ENCODE assay signal across 24 cellular contexts in genomic region chr18:36887055-36887570, GRCh38.
"Had no signal": no experiment of that assay in that cellular context is flagged by ENCODE, and none has a peak within 500 bp of the region (broad histone marks: within the 10 kb centered on the region; RNA-seq: fewer than 3 reads in every experiment).

No MANE protein-coding gene starts in this region.

- H3K27me3 ChIP-seq: hepatocyte, ovary had no signal

- DNase-seq: activated CD4-positive, alpha-beta T cell treated with anti-CD3 and anti-CD28 coated beads for 4 hours; activated CD4-positive, alpha-beta T cell treated with anti-CD3 and anti-CD28 coated beads, Interleukin-2, amount 50 U/mL, for 48 hours; activated CD4-positive, CD25-positive, alpha-beta regulatory T cell; activated CD8-positive, alpha-beta memory T cell treated with anti-CD3 and anti-CD28 coated beads, Interleukin-2, amount 50 U/mL, for 48 hours; activated naive CD4-positive, alpha-beta T cell treated with anti-CD3 and anti-CD28 coated beads for 36 hours; activated T-cell treated with anti-CD3 and anti-CD28 coated beads, Interleukin-2, amount 50 U/mL, for 48 hours; amygdala; caudate nucleus; dermis blood vessel endothelial cell; effector CD8-positive, alpha-beta T cell; foreskin melanocyte; immature natural killer cell; left ventricle myocardium inferior; ovary; stimulated activated CD4-positive, alpha-beta T cell treated with anti-CD3 and anti-CD28 coated beads, Interleukin-4, amount 100 ng/mL, for 1 hour; stimulated activated naive CD4-positive, alpha-beta T cell; T1000 had no signal

- H3K9me3 Mint-ChIP-seq: activated naive CD4-positive, alpha-beta T cell treated with anti-CD3 and anti-CD28 coated beads for 36 hours; brain; immature natural killer cell; memory B cell; natural killer cell treated with Interleukin-12 subunit alpha and Interleukin-12 subunit beta and Interleukin-15 and Interleukin-18, amount 100 ng/mL, for 72 hours; T-helper 1 cell treated with Interleukin-12 subunit alpha and Interleukin-12 subunit beta and Interleukin-4 antibody, amounts not matched to agents 30 μg/mL and 1 μg/mL, for 36 hours had no signal

- H3K27me3 Mint-ChIP-seq: brain; memory B cell; natural killer cell treated with Interleukin-12 subunit alpha and Interleukin-12 subunit beta and Interleukin-15 and Interleukin-18, amount 100 ng/mL, for 72 hours had no signal

- H3K79me2 ChIP-seq: hepatocyte had no signal

- H2AFZ ChIP-seq: hepatocyte had no signal

- H3K36me3 Mint-ChIP-seq: natural killer cell treated with Interleukin-12 subunit alpha and Interleukin-12 subunit beta and Interleukin-15 and Interleukin-18, amount 100 ng/mL, for 72 hours had no signal

- H3K36me3 ChIP-seq: ovary, prostate gland had no signal

- H3K4me1 ChIP-seq: prostate gland had no signal

- H3K4me2 ChIP-seq: hepatocyte had no signal

- H3K27ac ChIP-seq: hepatocyte, left ventricle myocardium inferior, ovary, prostate gland had no signal

- ATAC-seq: esophagus mucosa; natural killer cell treated with Interleukin-12 subunit alpha and Interleukin-12 subunit beta and Interleukin-15 and Interleukin-18, amount 100 ng/mL, for 72 hours had no signal

- H3K4me3 Mint-ChIP-seq: activated naive CD4-positive, alpha-beta T cell treated with anti-CD3 and anti-CD28 coated beads for 36 hours; brain; immature natural killer cell; memory B cell; natural killer cell treated with Interleukin-12 subunit alpha and Interleukin-12 subunit beta and Interleukin-15 and Interleukin-18, amount 100 ng/mL, for 72 hours; T-helper 1 cell treated with Interleukin-12 subunit alpha and Interleukin-12 subunit beta and Interleukin-4 antibody, amounts not matched to agents 30 μg/mL and 1 μg/mL, for 36 hours had no signal

- H3K4me3 ChIP-seq: hepatocyte, left ventricle myocardium inferior, ovary, prostate gland had no signal

- H3K9me3 ChIP-seq: left ventricle myocardium inferior, ovary, prostate gland had no signal

- H3K27ac Mint-ChIP-seq: activated naive CD4-positive, alpha-beta T cell treated with anti-CD3 and anti-CD28 coated beads for 36 hours; immature natural killer cell; memory B cell; natural killer cell treated with Interleukin-12 subunit alpha and Interleukin-12 subunit beta and Interleukin-15 and Interleukin-18, amount 100 ng/mL, for 72 hours; T-helper 1 cell treated with Interleukin-12 subunit alpha and Interleukin-12 subunit beta and Interleukin-4 antibody, amounts not matched to agents 30 μg/mL and 1 μg/mL, for 36 hours had no signal
